Comparison of ENCODE assay signal across 2 cellular contexts in genomic region chr11:66979336-66979980, GRCh38.
TF ChIP-seq lines count a peak whose summit lies in the region.

No MANE protein-coding gene starts in this region.

TF ChIP-seq in A549, 52 proteins besides CTCF, POLR2A, EP300 and RAD21:
- TF ChIP-seq REST (IDR thresholded peaks at IDR 0.05) (no peak), PBX3 (IDR thresholded peaks at IDR 0.05) (no peak), JUNB (IDR thresholded peaks at IDR 0.05) (no peak)
- TF ChIP-seq, protein P1, sequence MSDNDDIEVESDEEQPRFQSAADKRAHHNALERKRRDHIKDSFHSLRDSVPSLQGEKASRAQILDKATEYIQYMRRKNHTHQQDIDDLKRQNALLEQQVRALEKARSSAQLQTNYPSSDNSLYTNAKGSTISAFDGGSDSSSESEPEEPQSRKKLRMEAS (IDR thresholded peaks at IDR 0.05): peak; percentile 45; the same call in 1 of the 2 replicates

TF ChIP-seq in IMR-90, 13 proteins besides CTCF, POLR2A, EP300 and RAD21 (continued from another document):
- TF ChIP-seq USF2 (IDR thresholded peaks at IDR 0.05; ENCODE audit: low read depth, low read length) (no peak), MAFK (IDR thresholded peaks at IDR 0.05; ENCODE audit: low read depth, low read length) (no peak), BHLHE40 (IDR thresholded peaks at IDR 0.05; ENCODE audit: low read depth, low read length) (no peak), CHD1 (IDR thresholded peaks at IDR 0.05; ENCODE audit: low read depth, low read length) (no peak)
